Comparison of ENCODE assay signal across 19 cellular contexts in the genomic region with DNA sequence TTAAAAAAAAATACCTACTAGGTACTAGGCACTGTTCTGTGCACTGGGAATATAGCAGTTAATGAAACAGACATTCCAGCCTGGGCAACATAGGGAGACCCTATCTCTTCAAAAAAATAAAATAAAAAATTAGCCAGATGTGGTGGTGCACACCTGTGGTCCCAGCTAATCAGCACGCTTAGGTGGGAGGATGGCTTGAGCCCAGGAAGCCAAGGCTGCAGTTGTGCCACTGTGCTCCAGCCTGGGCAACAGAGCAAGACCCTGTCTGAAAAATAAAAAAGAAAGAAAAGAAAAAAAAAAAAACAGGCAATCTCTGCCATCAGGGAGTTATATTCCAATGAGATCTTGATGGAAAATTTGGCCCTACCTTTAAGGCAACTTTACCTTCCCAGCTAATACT.
DNase-seq lines count a peak whose midpoint lies in the region; ATAC-seq lines count a peak whose summit lies in the region.
"Had no signal": no experiment of that assay in that cellular context is flagged by ENCODE, and none has a peak within 500 bp of the region (broad histone marks: within the 10 kb centered on the region; RNA-seq: fewer than 3 reads in every experiment).

No MANE protein-coding gene starts in this region.

- H3K4me1 ChIP-seq in right cardiac atrium (ENCODE audit: control insufficient read depth, insufficient read depth, low read length) (peaks cover 1% of the 10 kb centered on the region), skeletal muscle tissue (ENCODE audit: control insufficient read depth in 3 of 3, insufficient read depth in 3 of 3, low read length in 3 of 3) (peaks cover 5 to 10% (median 8%) of the 10 kb centered on the region in 3 donors), aorta (ENCODE audit: control insufficient read depth in 1 of 2, insufficient read depth in 2 of 2, low read length in 2 of 2) (peaks cover 0 to 4% of the 10 kb centered on the region in 2 donors)
- H3K4me1 ChIP-seq: Caco-2 had no signal

- intact Hi-C loops in left ventricle myocardium superior (cut with micrococcal nuclease) (no loop called here), left cardiac atrium (cut with DNase I) (no loop called here), right cardiac atrium (cut with DNase I) (no loop called here), aorta (cut with DNase I) (loop anchor here (5.0 to 10.0 kb wide), 3 partner anchors 34 to 114 kb away; a partner anchor contains a TSS)

- DNase-seq in left ventricle myocardium superior (no peak), left cardiac atrium (no peak), right cardiac atrium (no peak), aorta (no peak), AG08395 (ENCODE audit: low spot score) (no peak)
- DNase-seq: Caco-2; CD4-positive, alpha-beta T cell; DMS153; GDM1; NCI-H1417; NCI-H187 treated with DMSO at 0.1 percent for 48 hours; NCI-H2227 treated with DMSO at 0.1 percent for 48 hours; NCI-H510A treated with DMSO at 0.1 percent for 48 hours; NCI-H82; SIG-M5 had no signal

- H3K9ac ChIP-seq in skeletal muscle tissue (ENCODE audit: low read depth in 1 of 3, low read length in 3 of 3): peak overlapping the region in 2 of 3 donors; percentile 39 to 60
- H3K9ac ChIP-seq: KMS-11 had no signal

- H3K27ac ChIP-seq in right cardiac atrium (ENCODE audit: low read length) (peak overlapping the region; percentile 75), skeletal muscle tissue (ENCODE audit: low read depth, low read length) (peak overlapping the region; percentile 67), aorta (ENCODE audit: low read depth in 1 of 2, low read length in 2 of 2) (peak overlapping the region; percentile 85 to 95)
- H3K27ac ChIP-seq: KMS-11 had no signal

- H3K27me3 ChIP-seq in right cardiac atrium (ENCODE audit: control insufficient read depth, insufficient read depth) (no peaks in the 10 kb centered on the region), skeletal muscle tissue (ENCODE audit: control insufficient read depth in 3 of 3, insufficient read depth in 3 of 3, low read length in 3 of 3) (no peaks in the 10 kb centered on the region), aorta (ENCODE audit: control insufficient read depth in 1 of 2, insufficient read depth in 2 of 2, low read length in 1 of 2) (no peaks in the 10 kb centered on the region)

- ATAC-seq in left ventricle myocardium superior: peak; percentile 3
- no peak for ATAC-seq in left cardiac atrium
- ATAC-seq in right cardiac atrium: no peak
- no peak for ATAC-seq in aorta (ENCODE audit: low FRiP score)
- no peak for ATAC-seq in GM21515 (IDR thresholded peaks at IDR 0.05; ENCODE audit: unreplicated experiment)
- no peak for ATAC-seq in HG03175 (IDR thresholded peaks at IDR 0.05; ENCODE audit: unreplicated experiment)

- H3K36me3 ChIP-seq in skeletal muscle tissue (ENCODE audit: control insufficient read depth in 3 of 3, insufficient read depth in 3 of 3, low read length in 3 of 3) (peaks cover 2 to 5% (median 3%) of the 10 kb centered on the region in 3 donors), aorta (ENCODE audit: control insufficient read depth in 1 of 2, insufficient read depth in 2 of 2, low read length in 1 of 2) (no peaks in the 10 kb centered on the region)

- H3K4me3 ChIP-seq in right cardiac atrium (ENCODE audit: low read length): peak overlapping the region; percentile 56
- no peak overlapping the region for H3K4me3 ChIP-seq in skeletal muscle tissue (ENCODE audit: low read length in 3 of 3)
- H3K4me3 ChIP-seq in aorta (ENCODE audit: low read length in 2 of 2): no peak overlapping the region

- H3K9me3 ChIP-seq in right cardiac atrium (ENCODE audit: control insufficient read depth, low read length): no peaks in the 10 kb centered on the region
- H3K9me3 ChIP-seq in skeletal muscle tissue (ENCODE audit: control insufficient read depth in 3 of 3, low read length in 3 of 3): no peaks in the 10 kb centered on the region
- no peaks in the 10 kb centered on the region for H3K9me3 ChIP-seq in aorta (ENCODE audit: control insufficient read depth, low read length)
- H3K9me3 ChIP-seq: Caco-2 had no signal

- WGBS in right cardiac atrium: 94% methylated on average over 1 of the region's 1 CpG
- WGBS in aorta, 2 donors: 80 to 87% methylated on average over 1 of the region's 1 CpG

Comparison
In these comparisons a context has a peak if more than half of its experiments do, and no peak if none do; other contexts are left out.
1. intact Hi-C loops: an anchor here in aorta (5.0 to 10.0 kb wide); none called in left ventricle myocardium superior, left cardiac atrium and right cardiac atrium.